Comparison of ENCODE assay signal across 19 cellular contexts in genomic region chr14:21558703-21559063, GRCh38. TPM values are rescaled to one million over a fixed set of nuclear protein-coding genes. Genes with fewer than 3 reads are reported as not detected.
"Had no signal": no experiment of that assay in that cellular context is flagged by ENCODE, and none has a peak within 500 bp of the region (broad histone marks: within the 10 kb centered on the region; RNA-seq: fewer than 3 reads in every experiment).

No MANE protein-coding gene starts in this region.

- FAIRE-seq: endometrium, islet of Langerhans had no signal

- H3K4me3 Mint-ChIP-seq: natural killer cell had no signal

- H3K27me3 ChIP-seq: adrenal gland, ovary, thyroid gland, vagina had no signal

- H3K36me3 Mint-ChIP-seq: natural killer cell had no signal

- H3K9me3 ChIP-seq: adrenal gland, mucosa of descending colon, ovary, thyroid gland, vagina had no signal

- H3K27ac ChIP-seq: adrenal gland, ovary, WERI-Rb-1 had no signal

- H3K36me3 ChIP-seq: adrenal gland, ovary, thyroid gland, vagina, WERI-Rb-1 had no signal

- ATAC-seq: esophagus mucosa, mucosa of descending colon, natural killer cell had no signal

- H3K4me1 ChIP-seq: vagina had no signal

- H3K9me3 Mint-ChIP-seq: activated T-helper 2 cell treated with anti-CD3 and anti-CD28 coated beads, Interferon-gamma antibody, Interleukin-2, Interleukin-4, amounts not matched to agents 10 μg/mL and 5 μg/mL and 100 μg/mL, durations not matched to agents 14 hours and 24 hours and 36 hours; natural killer cell had no signal

- H3K27ac Mint-ChIP-seq: activated T-helper 2 cell treated with anti-CD3 and anti-CD28 coated beads, Interferon-gamma antibody, Interleukin-2, Interleukin-4, amounts not matched to agents 10 μg/mL and 5 μg/mL and 100 μg/mL, durations not matched to agents 14 hours and 24 hours and 36 hours; natural killer cell had no signal

- DNase-seq: activated CD4-positive, alpha-beta T cell treated with anti-CD3 and anti-CD28 coated beads for 48 hours; activated naive CD4-positive, alpha-beta T cell treated with anti-CD3 and anti-CD28 coated beads, Interleukin-2, amount 50 U/mL, for 16 hours; adrenal gland; mammary epithelial cell; mucosa of descending colon; natural killer cell; ovary; stimulated activated CD4-positive, alpha-beta T cell treated with anti-CD3 and anti-CD28 coated beads, Interleukin-4, amount 100 ng/mL, for 4 hours; WERI-Rb-1 had no signal

- H3K4me3 ChIP-seq: mucosa of descending colon, ovary, thyroid gland, vagina had no signal

RNA-seq across cellular contexts. Expression of gene OR10G3, which starts 21.2 kb away (rescaled TPM):
- total RNA-seq: activated T-helper 2 cell treated with anti-CD3 and anti-CD28 coated beads, Interferon-gamma antibody, Interleukin-2, Interleukin-4, amounts not matched to agents 10 μg/mL and 5 μg/mL and 100 μg/mL, durations not matched to agents 14 hours and 24 hours and 36 hours; adrenal gland; cerebellum; dermis microvascular lymphatic vessel endothelial cell; esophagus mucosa; mammary epithelial cell; mucosa of descending colon; natural killer cell; ovary; renal cortical epithelial cell; skeletal muscle tissue; thyroid gland; vagina had no signal
